In the genomic region with DNA sequence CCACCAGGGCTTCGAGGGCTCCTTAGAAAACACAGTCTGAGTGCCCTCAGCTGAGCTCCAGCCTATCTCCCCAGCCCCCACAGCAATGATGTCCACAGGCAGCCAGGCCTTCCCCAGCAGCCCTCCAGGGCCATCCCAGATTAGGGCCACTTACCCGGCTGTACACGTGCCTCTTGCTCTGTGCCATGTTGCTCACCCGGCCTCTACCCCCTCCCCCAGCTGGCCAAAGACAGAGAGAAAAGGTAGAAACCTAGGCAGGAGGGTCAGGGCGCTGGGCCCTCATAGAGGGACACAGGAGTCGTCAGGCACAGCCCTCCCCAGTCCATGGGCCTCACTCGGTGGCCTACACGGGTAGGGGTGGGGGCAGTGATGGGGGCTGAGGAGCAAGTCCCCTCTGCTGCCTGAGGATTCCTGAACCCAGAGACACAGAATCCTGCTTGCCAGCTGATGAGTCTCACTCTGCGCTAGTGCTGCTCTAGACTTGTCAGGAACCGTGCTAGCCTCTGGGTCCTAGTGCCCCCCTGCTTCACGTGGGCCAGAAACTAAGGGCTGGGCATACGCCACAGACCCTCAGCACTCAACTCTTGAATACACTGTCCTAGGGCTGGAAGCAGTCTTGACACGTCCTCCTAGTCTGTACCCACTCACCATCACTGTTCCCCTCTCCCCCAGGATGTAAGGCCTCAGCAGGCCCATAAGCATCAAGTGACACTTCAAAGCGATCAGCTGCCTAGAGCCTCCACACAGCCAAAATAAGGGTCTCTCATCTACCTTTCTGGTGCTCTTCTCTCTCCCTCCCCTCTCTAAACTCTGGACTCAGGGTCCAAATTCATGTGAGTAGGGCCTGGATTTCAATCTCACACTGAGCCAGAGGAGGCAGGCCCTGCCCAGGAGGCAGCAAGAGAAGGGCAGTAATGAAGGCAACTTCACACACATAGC, we compare ENCODE assay signal across 8 cellular contexts. TPM values are rescaled to one million over a fixed set of nuclear protein-coding genes. Genes with fewer than 3 reads are reported as not detected.
A peak's percentile ranks its signal among the peaks of the same experiment; 100 is the strongest.
DNase-seq lines count a peak whose midpoint lies in the region; ATAC-seq, FAIRE-seq and TF ChIP-seq lines count a peak whose summit lies in the region.

A gene (minus strand): TSS at position 461 of the 939 bp plus-strand sequence. CDS start 274 bp downstream, at position 187.

- TF ChIP-seq CTCF in A549 (IDR thresholded peaks at IDR 0.05): no peak
- no peak for TF ChIP-seq CTCF in GM13977 (IDR thresholded peaks at IDR 0.05; ENCODE audit: extremely low read depth, insufficient read depth, missing control alignments)
- TF ChIP-seq CTCF in Panc1 (IDR thresholded peaks at IDR 0.05): no peak
- TF ChIP-seq CTCF in breast epithelium (IDR thresholded peaks at IDR 0.05): no peak

- peak within 1 kb of the TSS; percentile 57 for H3K4me2 ChIP-seq in A549

- TF ChIP-seq POLR2A in A549 (IDR thresholded peaks at IDR 0.05; ENCODE audit: low read length): no peak
- TF ChIP-seq POLR2A in breast epithelium (IDR thresholded peaks at IDR 0.05): no peak

- H3K27me3 ChIP-seq in Panc1 (ENCODE audit: control insufficient read depth, insufficient read depth, low read length): no peaks in the 10 kb centered on the region
- H3K27me3 ChIP-seq in breast epithelium: no peaks in the 10 kb centered on the region
- H3K27me3 ChIP-seq in iPS-15b (ENCODE audit: control insufficient read depth, insufficient read depth, low read length): no peaks in the 10 kb centered on the region

- POLR2A ChIA-PET in A549 (lab: Yijun Ruan, JAX): interaction anchor here (0.5 kb wide), 1 partner anchor 159 kb away, joined by 3 read pairs; no protein-coding TSS in a partner anchor
- POLR2A ChIA-PET in Panc1 (lab: Charles Lee): interaction anchor here (0.5 kb wide), 1 partner anchor 40 kb away, joined by 8 read pairs; no protein-coding TSS in a partner anchor

- FAIRE-seq in A549 (lab: Jason Lieb, UNC): no peak

- H3K4me3 ChIP-seq in A549 (no peak within 1 kb of the TSS), Panc1 (ENCODE audit: low read depth in 2 of 2, low read length in 2 of 2) (no peak within 1 kb of the TSS), breast epithelium (peak within 1 kb of the TSS; percentile 37 to 63 (median 42)), iPS-15b (ENCODE audit: low read depth, low read length) (peak within 1 kb of the TSS; percentile 53)

- CTCF ChIA-PET in A549 (lab: Yijun Ruan, JAX): interaction anchor here (0.9 to 2.6 kb wide), 3 partner anchors 9 to 12 kb away, joined by 3 to 12 read pairs (median 9); no protein-coding TSS in a partner anchor
- CTCF ChIA-PET in Panc1 (lab: Charles Lee): no interaction called here

- H3K9me3 ChIP-seq in A549 (no peaks in the 10 kb centered on the region), Panc1 (ENCODE audit: control insufficient read depth, insufficient read depth, low read depth, low read length) (no peaks in the 10 kb centered on the region), breast epithelium (no peaks in the 10 kb centered on the region), iPS-15b (ENCODE audit: control insufficient read depth, insufficient read depth, low read length) (no peaks in the 10 kb centered on the region)

- BruUV-seq in Panc1 (replicated peaks; lab: Mats Ljungman, UMichigan): no TSS peak

- in situ Hi-C loops in GM13977 (cut with MboI; ENCODE audit: low pct_unique_long_range_greater_than_20kb, low sequenced_read_pairs, unreplicated experiment) (no loop called here), Panc1 (cut with HindIII; ENCODE audit: low pct_unique_long_range_greater_than_20kb, low sequenced_read_pairs) (no loop called here)

- H3K4me1 ChIP-seq in A549: peaks cover 21% of the 10 kb centered on the region; the same call in 2 of the 3 replicates
- H3K4me1 ChIP-seq in Panc1 (ENCODE audit: control insufficient read depth, insufficient read depth, low read length): peaks cover 6% of the 10 kb centered on the region; the same call in 1 of the 2 replicates
- peaks cover 0 to 24% of the 10 kb centered on the region in 2 donors for H3K4me1 ChIP-seq in breast epithelium
- H3K4me1 ChIP-seq in iPS-15b (ENCODE audit: control insufficient read depth, insufficient read depth, low read length): peaks cover 11% of the 10 kb centered on the region

- H3K27ac ChIP-seq in A549 (peak within 1 kb of the TSS in 1 of 2 experiments; percentile 61; a peak in 2 of 6 replicates), Panc1 (ENCODE audit: low read length) (no peak within 1 kb of the TSS), breast epithelium (peak within 1 kb of the TSS; percentile 3 to 10)

- 58% methylated on average over 11 of the region's 14 CpGs for WGBS in A549 (ENCODE audit: missing lambda C conversion rate)

- peak; percentile 75 to 92 for ATAC-seq in A549
- peak; percentile 81 for ATAC-seq in Panc1
- no peak for ATAC-seq in HG03175 (IDR thresholded peaks at IDR 0.05; ENCODE audit: unreplicated experiment)

- no peak for TF ChIP-seq RAD21 in A549 (conservative IDR thresholded peaks at IDR 0.05 in 1 of 2, IDR thresholded peaks at IDR 0.05 in 1 of 2)

- H3K9ac ChIP-seq in iPS-15b (ENCODE audit: low read depth, low read length): peak within 1 kb of the TSS; percentile 32

- intact Hi-C loops in Panc1 (cut with micrococcal nuclease; ENCODE audit: unreplicated experiment) (no loop called here), breast epithelium (cut with DNase I; ENCODE audit: low total_unique reads) (no loop called here)

- H3K36me3 ChIP-seq in Panc1 (ENCODE audit: control insufficient read depth, insufficient read depth, low read length) (peaks cover 4% of the 10 kb centered on the region; the same call in 1 of the 2 replicates), breast epithelium (no peaks in the 10 kb centered on the region), iPS-15b (ENCODE audit: control insufficient read depth, insufficient read depth, low read length) (peaks cover 7% of the 10 kb centered on the region)

- TF ChIP-seq EP300 in A549 (IDR thresholded peaks at IDR 0.05): no peak

- DNase-seq in A549 (ENCODE audit: low read depth in 1 of 2, low spot score in 1 of 2) (peak; percentile 26 to 35), GM13977 (ENCODE audit: low spot score) (peak; percentile 63), Panc1 (ENCODE audit: low read depth, low spot score) (no peak), breast epithelium (ENCODE audit: low spot score in 2 of 2) (no peak), pulmonary artery endothelial cell (ENCODE audit: low read depth, low spot score) (no peak), NCI-H2171 treated with DMSO at 0.1 percent for 48 hours (lab: John Stamatoyannopoulos, UW) (no peak)

TF ChIP-seq in A549, 52 proteins besides CTCF, POLR2A, EP300 and RAD21:
- TF ChIP-seq, protein P1, sequence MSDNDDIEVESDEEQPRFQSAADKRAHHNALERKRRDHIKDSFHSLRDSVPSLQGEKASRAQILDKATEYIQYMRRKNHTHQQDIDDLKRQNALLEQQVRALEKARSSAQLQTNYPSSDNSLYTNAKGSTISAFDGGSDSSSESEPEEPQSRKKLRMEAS (IDR thresholded peaks at IDR 0.05): 0 out of 2 replicates have a peak, but pooled peaks have one; percentile 35
- TF ChIP-seq, protein P2, sequence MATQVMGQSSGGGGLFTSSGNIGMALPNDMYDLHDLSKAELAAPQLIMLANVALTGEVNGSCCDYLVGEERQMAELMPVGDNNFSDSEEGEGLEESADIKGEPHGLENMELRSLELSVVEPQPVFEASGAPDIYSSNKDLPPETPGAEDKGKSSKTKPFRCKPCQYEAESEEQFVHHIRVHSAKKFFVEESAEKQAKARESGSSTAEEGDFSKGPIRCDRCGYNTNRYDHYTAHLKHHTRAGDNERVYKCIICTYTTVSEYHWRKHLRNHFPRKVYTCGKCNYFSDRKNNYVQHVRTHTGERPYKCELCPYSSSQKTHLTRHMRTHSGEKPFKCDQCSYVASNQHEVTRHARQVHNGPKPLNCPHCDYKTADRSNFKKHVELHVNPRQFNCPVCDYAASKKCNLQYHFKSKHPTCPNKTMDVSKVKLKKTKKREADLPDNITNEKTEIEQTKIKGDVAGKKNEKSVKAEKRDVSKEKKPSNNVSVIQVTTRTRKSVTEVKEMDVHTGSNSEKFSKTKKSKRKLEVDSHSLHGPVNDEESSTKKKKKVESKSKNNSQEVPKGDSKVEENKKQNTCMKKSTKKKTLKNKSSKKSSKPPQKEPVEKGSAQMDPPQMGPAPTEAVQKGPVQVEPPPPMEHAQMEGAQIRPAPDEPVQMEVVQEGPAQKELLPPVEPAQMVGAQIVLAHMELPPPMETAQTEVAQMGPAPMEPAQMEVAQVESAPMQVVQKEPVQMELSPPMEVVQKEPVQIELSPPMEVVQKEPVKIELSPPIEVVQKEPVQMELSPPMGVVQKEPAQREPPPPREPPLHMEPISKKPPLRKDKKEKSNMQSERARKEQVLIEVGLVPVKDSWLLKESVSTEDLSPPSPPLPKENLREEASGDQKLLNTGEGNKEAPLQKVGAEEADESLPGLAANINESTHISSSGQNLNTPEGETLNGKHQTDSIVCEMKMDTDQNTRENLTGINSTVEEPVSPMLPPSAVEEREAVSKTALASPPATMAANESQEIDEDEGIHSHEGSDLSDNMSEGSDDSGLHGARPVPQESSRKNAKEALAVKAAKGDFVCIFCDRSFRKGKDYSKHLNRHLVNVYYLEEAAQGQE (IDR thresholded peaks at IDR 0.05): no peak

RNA-seq across cellular contexts. Expression of the gene that starts here (rescaled TPM):
- 95.1 and 99.1 TPM in 2 replicates for polyA plus RNA-seq in A549 (2011; rRNA removed)
- polyA plus RNA-seq in A549 (2012; cell fraction: cytosol; rRNA removed): 104 and 126 TPM in 2 replicates
- polyA plus RNA-seq in A549 (2012; cell fraction: nucleus; rRNA removed): 208 and 237 TPM in 2 replicates
- 104 to 107 TPM (median 106 TPM) in 3 replicates for polyA plus RNA-seq in A549 (2017; fragmentation: RNase III; extraction: RNeasy Plus Mini Kit Qiagen cat#74134 plus additional on column Dnase treatment)
- 225 and 253 TPM in 2 replicates for polyA minus RNA-seq in A549 (2011; rRNA and poly(A)+ RNA removed)
- total RNA-seq in Panc1 (2021; ENCODE audit: unreplicated experiment): 190 TPM
- polyA plus RNA-seq in Panc1 (2012; ENCODE audit: insufficient read length): 225 TPM
- 100 to 1,000 TPM in 2 of 3 donors, 10 to 100 TPM in 1; 92.2 to 125 (median 103) TPM for total RNA-seq in breast epithelium
- 143 and 172 TPM in 2 replicates for total RNA-seq in pulmonary artery endothelial cell

Comparison
In these comparisons a context has a peak if more than half of its experiments do, and no peak if none do; other contexts are left out.
1. DNase-seq: peak in A549 (2 of 2) and GM13977 (single experiment); none in Panc1 (single experiment), breast epithelium (0 of 2), pulmonary artery endothelial cell (single experiment) and NCI-H2171 treated with DMSO at 0.1 percent for 48 hours (single experiment).
2. H3K4me3 ChIP-seq: peak in breast epithelium (3 of 3) and iPS-15b (single experiment); none in A549 (single experiment) and Panc1 (0 of 2).